25 cellular contexts compared by ENCODE assay signal in the genomic region with DNA sequence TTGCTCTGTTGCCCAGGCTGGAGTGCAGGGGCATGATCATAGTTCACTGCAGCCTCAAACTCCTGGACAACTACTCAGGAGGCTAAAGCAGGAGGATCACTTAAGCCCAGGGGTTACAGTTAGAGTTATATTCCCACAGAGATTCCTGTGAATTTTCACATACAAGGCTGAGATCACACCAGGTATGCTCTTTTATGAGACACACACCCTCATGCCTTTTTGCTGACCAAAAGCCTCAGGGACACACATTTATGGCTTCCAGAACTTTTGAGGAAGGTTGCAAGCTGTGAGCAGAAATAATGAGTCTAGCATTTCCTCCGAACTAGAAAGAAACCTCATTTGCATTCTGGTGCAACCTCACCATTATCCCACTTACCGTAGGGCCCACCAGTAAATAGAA.
DNase-seq lines count a peak whose midpoint lies in the region; ATAC-seq, FAIRE-seq and TF ChIP-seq lines count a peak whose summit lies in the region.
"Had no signal": no experiment of that assay in that cellular context is flagged by ENCODE, and none has a peak within 500 bp of the region (broad histone marks: within the 10 kb centered on the region; RNA-seq: fewer than 3 reads in every experiment).

No MANE protein-coding gene starts in this region.

- H3K36me3 ChIP-seq in GM23338 (ENCODE audit: insufficient read depth), result no peaks in the 10 kb centered on the region
- H3K36me3 ChIP-seq in H1 (ENCODE audit: control insufficient read depth in 2 of 4, insufficient read depth in 4 of 4, low read length in 3 of 4), result no peaks in the 10 kb centered on the region
- no peaks in the 10 kb centered on the region for H3K36me3 ChIP-seq in trophoblast cell (ENCODE audit: control insufficient read depth in 1 of 2, insufficient read depth in 2 of 2, low read length in 2 of 2)
- no peaks in the 10 kb centered on the region for H3K36me3 ChIP-seq in SK-N-SH (replicated peaks in 1 of 2; ENCODE audit: control insufficient read depth in 1 of 2, insufficient read depth in 2 of 2, low read length in 1 of 2)
- H3K36me3 ChIP-seq: BLaER1 treated with 17β-estradiol and CSF1 and Interleukin-3, amounts not matched to agents 10 nM and 100 nM had no signal

- H3K4ac ChIP-seq in H1 (replicated peaks; ENCODE audit: insufficient read length, low read depth, low read length) (no peak overlapping the region), trophoblast cell (ENCODE audit: low read depth, low read length) (no peak overlapping the region)

- TF ChIP-seq EP300 in H1 (IDR thresholded peaks at IDR 0.05; ENCODE audit: borderline replicate concordance in 1 of 2, low read depth in 2 of 2, low read length in 2 of 2) (no peak), SK-N-SH (IDR thresholded peaks at IDR 0.05; ENCODE audit: borderline replicate concordance in 1 of 2, low read depth in 1 of 2, low read length in 1 of 2) (no peak)

- H3K56ac ChIP-seq in H1 (replicated peaks; ENCODE audit: insufficient read length, low read depth, low read length), result no peak overlapping the region

- H3K27me3 ChIP-seq in GM23338 (ENCODE audit: insufficient read depth) (no peaks in the 10 kb centered on the region), H1 (replicated peaks in 1 of 4; ENCODE audit: control insufficient read depth in 3 of 4, extremely low read depth in 1 of 4, insufficient read depth in 3 of 4, low read length in 3 of 4) (no peaks in the 10 kb centered on the region), trophoblast cell (ENCODE audit: insufficient read depth, low read length) (no peaks in the 10 kb centered on the region), SK-N-SH (ENCODE audit: insufficient read depth) (no peaks in the 10 kb centered on the region)
- H3K27me3 ChIP-seq: BLaER1 treated with 17β-estradiol and CSF1 and Interleukin-3, amounts not matched to agents 10 nM and 100 nM had no signal

- H4K20me1 ChIP-seq in GM23338 (replicated peaks; ENCODE audit: insufficient read depth), result no peaks in the 10 kb centered on the region
- no peaks in the 10 kb centered on the region for H4K20me1 ChIP-seq in H1 (replicated peaks in 1 of 2; ENCODE audit: control insufficient read depth in 1 of 2, insufficient read depth in 2 of 2, low read length in 2 of 2)
- H4K20me1 ChIP-seq in SK-N-SH (ENCODE audit: insufficient read depth), result no peaks in the 10 kb centered on the region
- H4K20me1 ChIP-seq: BLaER1 treated with 17β-estradiol and CSF1 and Interleukin-3, amounts not matched to agents 10 nM and 100 nM had no signal

- H3K27me3 Mint-ChIP-seq in GM23338 (ENCODE audit: insufficient read depth, low read depth, poor library complexity), result peaks cover 2% of the 10 kb centered on the region
- H3K27me3 Mint-ChIP-seq: CD4-positive, alpha-beta T cell had no signal

- H3K27ac ChIP-seq in GM23338 (ENCODE audit: low read depth) (no peak overlapping the region), H1 (ENCODE audit: low read depth, low read length) (no peak overlapping the region), trophoblast cell (ENCODE audit: low read depth, low read length) (no peak overlapping the region), SK-N-SH (ENCODE audit: low read depth in 2 of 2, low read length in 1 of 2) (no peak overlapping the region)
- H3K27ac ChIP-seq: 22Rv1; A549; BLaER1 treated with 17β-estradiol and CSF1 and Interleukin-3, amounts not matched to agents 10 nM and 100 nM; C4-2B had no signal

- H3K23me2 ChIP-seq in H1 (ENCODE audit: low read depth, low read length), result no peaks in the 10 kb centered on the region

- no peak overlapping the region for H3K9ac ChIP-seq in H1 (replicated peaks in 1 of 4; ENCODE audit: extremely low read depth in 1 of 4, low read depth in 3 of 4, low read length in 3 of 4)
- no peak overlapping the region for H3K9ac ChIP-seq in trophoblast cell (ENCODE audit: low read length)
- no peak overlapping the region for H3K9ac ChIP-seq in SK-N-SH
- H3K9ac ChIP-seq: BLaER1 treated with 17β-estradiol and CSF1 and Interleukin-3, amounts not matched to agents 10 nM and 100 nM had no signal

- no peak for TF ChIP-seq POLR2A in H1 (IDR thresholded peaks at IDR 0.05; ENCODE audit: control extremely low read depth in 1 of 2, low read depth in 2 of 2, low read length in 2 of 2)

- H2BK12ac ChIP-seq in H1 (ENCODE audit: low read depth, low read length), result no peak overlapping the region
- no peak overlapping the region for H2BK12ac ChIP-seq in trophoblast cell (ENCODE audit: low read length)

- CTCF ChIA-PET in H1 (lab: Charles Lee; ENCODE audit: partially characterized antibody) (interaction anchor here (2.2 kb wide), 1 partner anchor 11 kb away, joined by 4 read pairs; no protein-coding TSS in a partner anchor), SK-N-SH (lab: Yijun Ruan, JAX) (no interaction called here)

- FAIRE-seq in H1 (lab: Jason Lieb, UNC), result no peak
- FAIRE-seq: A549, GM12878, GM12892, GM18507 had no signal

- no peak overlapping the region for H4K12ac ChIP-seq in trophoblast cell (ENCODE audit: low read depth, low read length)

- H3K4me1 Mint-ChIP-seq in GM23338, result peaks cover 14% of the 10 kb centered on the region; the same call in 2 of the 3 replicates
- H3K4me1 Mint-ChIP-seq: B cell had no signal

- H3K14ac ChIP-seq in H1 (ENCODE audit: insufficient read length), result no peak overlapping the region
- no peak overlapping the region for H3K14ac ChIP-seq in trophoblast cell (ENCODE audit: low read length)

- H3K79me1 ChIP-seq in H1 (ENCODE audit: low read depth, low read length) (no peaks in the 10 kb centered on the region), trophoblast cell (ENCODE audit: low read length) (no peaks in the 10 kb centered on the region)

- H3K9me2 ChIP-seq in GM23338 (ENCODE audit: insufficient read depth) (no peaks in the 10 kb centered on the region), SK-N-SH (no peaks in the 10 kb centered on the region)

- no peaks in the 10 kb centered on the region for H3K36me3 Mint-ChIP-seq in GM23338 (ENCODE audit: low read depth)
- H3K36me3 Mint-ChIP-seq: CD8-positive, alpha-beta T cell had no signal

- H2BK15ac ChIP-seq in H1 (ENCODE audit: low read length), result no peak overlapping the region

- H2BK120ac ChIP-seq in H1 (replicated peaks; ENCODE audit: low read depth, low read length), result no peak overlapping the region
- H2BK120ac ChIP-seq in trophoblast cell (ENCODE audit: insufficient read depth, low read length, poor library complexity), result no peak overlapping the region

- H3K4me3 Mint-ChIP-seq in GM23338, result no peak overlapping the region
- H3K4me3 Mint-ChIP-seq: B cell; CD4-positive, alpha-beta T cell; CD8-positive, alpha-beta T cell had no signal

- TF ChIP-seq RAD21 in H1 (IDR thresholded peaks at IDR 0.05 in 1 of 2, conservative IDR thresholded peaks at IDR 0.05 in 1 of 2; ENCODE audit: low read depth in 2 of 2, low read length in 2 of 2) (no peak), SK-N-SH (IDR thresholded peaks at IDR 0.05; ENCODE audit: low read length) (no peak)

- H2AFZ ChIP-seq in GM23338, result 0 out of 2 replicates have a peak overlapping the region, but pooled peaks have one; percentile 11
- H2AFZ ChIP-seq in H1 (ENCODE audit: low read length), result 0 out of 2 replicates have a peak overlapping the region, but pooled peaks have one; percentile 39
- H2AFZ ChIP-seq in trophoblast cell (ENCODE audit: insufficient read depth, low read length, poor library complexity), result no peak overlapping the region
- H2AFZ ChIP-seq in SK-N-SH (ENCODE audit: low read depth), result no peak overlapping the region

- H2BK20ac ChIP-seq in H1 (ENCODE audit: low read length), result no peak overlapping the region

- no peak for TF ChIP-seq CTCF in GM23338 (conservative IDR thresholded peaks at IDR 0.05; ENCODE audit: low read depth in 2 of 2)
- no peak for TF ChIP-seq CTCF in H1 (IDR thresholded peaks at IDR 0.05; ENCODE audit: control extremely low read depth in 1 of 3, insufficient read depth in 1 of 3, low read depth in 1 of 3, low read length in 3 of 3)
- TF ChIP-seq CTCF in SK-N-SH (IDR thresholded peaks at IDR 0.05), result no peak

- H3K23ac ChIP-seq in H1 (ENCODE audit: insufficient read length), result no peak overlapping the region
- no peak overlapping the region for H3K23ac ChIP-seq in trophoblast cell (ENCODE audit: low read length)

- H3K79me2 ChIP-seq in GM23338 (replicated peaks; ENCODE audit: insufficient read depth) (no peaks in the 10 kb centered on the region), H1 (ENCODE audit: control insufficient read depth in 1 of 2, insufficient read depth in 2 of 2, low read length in 2 of 2) (no peaks in the 10 kb centered on the region), trophoblast cell (ENCODE audit: control insufficient read depth, insufficient read depth, low read length, poor library complexity) (no peaks in the 10 kb centered on the region), SK-N-SH (ENCODE audit: insufficient read depth) (no peaks in the 10 kb centered on the region)

- H2AK5ac ChIP-seq in H1 (ENCODE audit: low read depth, low read length), result no peak overlapping the region
- H2AK5ac ChIP-seq in trophoblast cell (ENCODE audit: low read length), result no peak overlapping the region

- H2BK5ac ChIP-seq in H1 (ENCODE audit: low read depth, low read length) (no peak overlapping the region), trophoblast cell (ENCODE audit: low read depth, low read length, poor library complexity) (no peak overlapping the region)

- H3K4me1 ChIP-seq in GM23338 (ENCODE audit: insufficient read depth) (peaks cover 19% of the 10 kb centered on the region), H1 (replicated peaks in 1 of 4; ENCODE audit: control insufficient read depth in 3 of 4, insufficient read depth in 4 of 4, low read length in 3 of 4) (no peaks in the 10 kb centered on the region), trophoblast cell (ENCODE audit: control insufficient read depth in 1 of 2, insufficient read depth in 2 of 2, low read length in 2 of 2) (no peaks in the 10 kb centered on the region), SK-N-SH (ENCODE audit: control insufficient read depth in 1 of 2, insufficient read depth in 2 of 2, low read depth in 1 of 2, low read length in 1 of 2) (peaks cover 0 to 3% of the 10 kb centered on the region in 2 experiments; a peak in 1 of 4 replicates)
- H3K4me1 ChIP-seq: A549; BLaER1 treated with 17β-estradiol and CSF1 and Interleukin-3, amounts not matched to agents 10 nM and 100 nM; Caco-2 had no signal

- H4K8ac ChIP-seq in H1 (ENCODE audit: extremely low read depth, insufficient read depth, low read length) (no peak overlapping the region), trophoblast cell (ENCODE audit: low read depth, low read length) (no peak overlapping the region)

- ATAC-seq in GM23338 (no peak), GM19395 (IDR thresholded peaks at IDR 0.05; ENCODE audit: unreplicated experiment) (no peak)
- ATAC-seq: A549; CD8-positive, alpha-beta T cell; GM12878 had no signal

- no peak for DNase-seq in GM23338 (ENCODE audit: low spot score)
- DNase-seq in H1 (ENCODE audit: low read depth in 1 of 2, low spot score in 2 of 2), result no peak
- DNase-seq in trophoblast cell, result peak; percentile 8 to 63
- no peak for DNase-seq in SK-N-SH
- no peak for DNase-seq in NCI-H2227 (lab: John Stamatoyannopoulos, UW; ENCODE audit: unreplicated experiment)
- DNase-seq: AML-193; Caco-2; CD4-positive, alpha-beta T cell; CD8-positive, alpha-beta T cell; DMS 273 treated with DMSO at 0.1 percent for 48 hours; DMS153; DMS53; DMS79; DND-41; EL; GDM1 had no signal

- no peaks in the 10 kb centered on the region; the same call in 1 of the 3 replicates for H3K9me3 Mint-ChIP-seq in GM23338
- H3K9me3 Mint-ChIP-seq: CD4-positive, alpha-beta T cell had no signal

- 98% methylated on average over 2 of the region's 2 CpGs; no CpG with 5 or more reads in 1 of the 2 experiments for WGBS in H1 (ENCODE audit: extremely low coverage in 1 of 2, insufficient coverage in 1 of 2, insufficient read length in 1 of 2, insufficient replicate concordance in 2 of 2, low coverage in 1 of 2, low lambda C conversion rate in 2 of 2, missing lambda C conversion rate in 1 of 2), 2 experiments
- WGBS in trophoblast cell (ENCODE audit: extremely low coverage, insufficient coverage, insufficient read length), result no CpG with 5 or more reads among the region's 2 CpGs
- WGBS in SK-N-SH (ENCODE audit: low lambda C conversion rate), result 72% methylated on average over 2 of the region's 2 CpGs

- H4K5ac ChIP-seq in H1 (ENCODE audit: insufficient read length, low read depth, low read length), result no peak overlapping the region

- POLR2A ChIA-PET in H1 (lab: Charles Lee; ENCODE audit: partially characterized antibody), result no interaction called here
- POLR2A ChIA-PET in SK-N-SH (lab: Yijun Ruan, JAX), result no interaction called here

- H3K4me2 ChIP-seq in GM23338 (no peak overlapping the region; the same call in 1 of the 2 replicates), H1 (ENCODE audit: insufficient read depth in 1 of 2, low read depth in 2 of 2, low read length in 2 of 2) (no peak overlapping the region), trophoblast cell (ENCODE audit: low read length) (no peak overlapping the region), SK-N-SH (no peak overlapping the region)
- H3K4me2 ChIP-seq: A549; BLaER1 treated with 17β-estradiol and CSF1 and Interleukin-3, amounts not matched to agents 10 nM and 100 nM had no signal

- H3F3A ChIP-seq in GM23338 (replicated peaks; ENCODE audit: low read depth) (no peaks in the 10 kb centered on the region), SK-N-SH (replicated peaks; ENCODE audit: insufficient read depth) (no peaks in the 10 kb centered on the region)

- H3K9me3 ChIP-seq in H1 (ENCODE audit: insufficient read depth in 2 of 2, low read depth in 1 of 2, low read length in 1 of 2), result no peaks in the 10 kb centered on the region
- no peaks in the 10 kb centered on the region for H3K9me3 ChIP-seq in trophoblast cell (ENCODE audit: insufficient read depth, low read depth, low read length)
- H3K9me3 ChIP-seq in SK-N-SH, result no peaks in the 10 kb centered on the region
- H3K9me3 ChIP-seq: A549, Caco-2 had no signal

- H3K4me3 ChIP-seq in GM23338, result no peak overlapping the region
- no peak overlapping the region for H3K4me3 ChIP-seq in H1 (ENCODE audit: extremely low read depth in 1 of 4, insufficient read depth in 2 of 4, low read depth in 3 of 4, low read length in 4 of 4)
- H3K4me3 ChIP-seq in trophoblast cell (ENCODE audit: low read depth, low read length), result no peak overlapping the region
- H3K4me3 ChIP-seq in SK-N-SH (ENCODE audit: low read depth in 2 of 2, low read length in 1 of 2), result no peak overlapping the region
- H3K4me3 ChIP-seq: A549; BLaER1 treated with 17β-estradiol and CSF1 and Interleukin-3, amounts not matched to agents 10 nM and 100 nM; GM12878 had no signal

- H3K18ac ChIP-seq in H1 (ENCODE audit: extremely low read depth, low read length), result no peak overlapping the region
- no peak overlapping the region for H3K18ac ChIP-seq in trophoblast cell (ENCODE audit: low read length)

- no peak overlapping the region for H3K27ac Mint-ChIP-seq in GM23338
- H3K27ac Mint-ChIP-seq: B cell; CD4-positive, alpha-beta T cell; CD8-positive, alpha-beta T cell had no signal

- no peak overlapping the region for H4K91ac ChIP-seq in H1 (replicated peaks; ENCODE audit: insufficient read length, low read length)
- no peak overlapping the region for H4K91ac ChIP-seq in trophoblast cell (ENCODE audit: low read depth, low read length)

Comparison
In these comparisons a context has a peak if more than half of its experiments do, and no peak if none do; other contexts are left out.
1. DNase-seq: peak in trophoblast cell (2 of 2); none in GM23338 (single experiment), H1 (0 of 2), SK-N-SH (single experiment) and NCI-H2227 (single experiment).
2. H2AFZ ChIP-seq: peak in GM23338 (single experiment) and H1 (single experiment); none in trophoblast cell (single experiment) and SK-N-SH (single experiment).